18 cellular contexts compared by ENCODE assay signal in the genomic region with DNA sequence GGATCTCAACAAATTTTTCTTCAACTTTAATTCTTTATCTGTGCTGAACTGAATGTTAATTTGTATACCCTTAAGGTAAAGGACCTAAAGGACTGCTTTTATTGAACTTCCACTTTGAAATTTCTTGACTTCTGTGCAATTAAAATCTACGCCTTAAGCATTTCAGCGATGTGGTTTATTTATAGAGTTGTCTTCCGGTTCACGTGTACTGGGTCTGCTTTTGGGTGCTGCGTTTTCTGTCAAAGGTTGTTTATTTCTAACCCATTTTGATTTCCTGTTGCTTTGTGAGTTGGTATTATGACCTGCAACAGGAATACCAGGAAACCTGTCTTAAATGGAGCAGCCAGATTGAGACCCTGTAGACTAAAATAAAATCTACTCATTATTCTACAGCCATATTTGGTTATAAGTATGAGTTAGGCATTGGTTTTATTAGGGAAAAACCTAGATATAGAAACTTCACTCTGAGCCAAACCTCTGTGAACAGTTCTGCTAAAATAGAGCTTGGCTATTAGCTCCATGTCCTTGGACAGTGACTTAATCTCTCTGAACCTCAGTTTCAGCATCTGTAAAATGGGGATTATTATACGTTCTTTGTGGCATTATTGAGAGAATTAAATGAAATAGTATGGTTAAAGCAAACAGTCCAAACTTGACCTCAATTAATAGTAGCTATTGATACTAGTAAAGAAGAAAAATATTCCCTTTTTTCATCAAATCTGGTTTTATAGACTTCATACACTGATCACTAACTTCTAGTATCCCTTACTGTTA. TPM values are rescaled to one million over a fixed set of nuclear protein-coding genes. Genes with fewer than 3 reads are reported as not detected.
A peak's percentile ranks its signal among the peaks of the same experiment; 100 is the strongest.
DNase-seq lines count a peak whose midpoint lies in the region; ATAC-seq and TF ChIP-seq lines count a peak whose summit lies in the region.
"Had no signal": no experiment of that assay in that cellular context is flagged by ENCODE, and none has a peak within 500 bp of the region (broad histone marks: within the 10 kb centered on the region; RNA-seq: fewer than 3 reads in every experiment).

No MANE protein-coding gene starts in this region.

- H3K36me3 ChIP-seq in heart right ventricle = peaks cover 0 to 27% (median 6%) of the 10 kb centered on the region in 9 donors
- peaks cover 12% of the 10 kb centered on the region for H3K36me3 ChIP-seq in right atrium auricular region
- no peaks in the 10 kb centered on the region for H3K36me3 ChIP-seq in CD4-positive, alpha-beta memory T cell (ENCODE audit: insufficient read depth, low read length)

- ATAC-seq in heart right ventricle (no peak), memory B cell (ENCODE audit: low read depth) (no peak)
- ATAC-seq: Right ventricle myocardium inferior had no signal

- H3K9me3 ChIP-seq in heart right ventricle (no peaks in the 10 kb centered on the region), right atrium auricular region (no peaks in the 10 kb centered on the region)
- no peaks in the 10 kb centered on the region for H3K9me3 ChIP-seq in CD4-positive, alpha-beta memory T cell (ENCODE audit: control insufficient read depth in 1 of 2, low read length in 2 of 2)
- H3K9me3 ChIP-seq: SJSA1 had no signal

- H3K27ac Mint-ChIP-seq in CD4-positive, alpha-beta memory T cell = peak overlapping the region in 5 of 7 donors; percentile 11 to 72 (median 37)
- H3K27ac Mint-ChIP-seq in memory B cell = peak overlapping the region; percentile 62
- H3K27ac Mint-ChIP-seq in activated T-helper 2 cell treated with anti-CD3 and anti-CD28 coated beads, Interferon-gamma antibody, Interleukin-2, Interleukin-4, amounts not matched to agents 10 μg/mL and 5 μg/mL and 100 μg/mL, durations not matched to agents 14 hours and 24 hours and 36 hours = no peak overlapping the region

- H3K27me3 Mint-ChIP-seq in CD4-positive, alpha-beta memory T cell = no peaks in the 10 kb centered on the region
- no peaks in the 10 kb centered on the region for H3K27me3 Mint-ChIP-seq in memory B cell
- no peaks in the 10 kb centered on the region for H3K27me3 Mint-ChIP-seq in activated T-helper 2 cell treated with anti-CD3 and anti-CD28 coated beads, Interferon-gamma antibody, Interleukin-2, Interleukin-4, amounts not matched to agents 10 μg/mL and 5 μg/mL and 100 μg/mL, durations not matched to agents 14 hours and 24 hours and 36 hours (ENCODE audit: low read depth)

- H3K4me3 ChIP-seq in heart right ventricle (no peak overlapping the region), right atrium auricular region (no peak overlapping the region)
- H3K4me3 ChIP-seq in CD4-positive, alpha-beta memory T cell (ENCODE audit: low read length in 2 of 2) = no peak overlapping the region
- H3K4me3 ChIP-seq: SJSA1 had no signal

- no peaks in the 10 kb centered on the region for H3K9me3 Mint-ChIP-seq in CD4-positive, alpha-beta memory T cell
- H3K9me3 Mint-ChIP-seq in memory B cell = no peaks in the 10 kb centered on the region
- no peaks in the 10 kb centered on the region for H3K9me3 Mint-ChIP-seq in activated T-helper 2 cell treated with anti-CD3 and anti-CD28 coated beads, Interferon-gamma antibody, Interleukin-2, Interleukin-4, amounts not matched to agents 10 μg/mL and 5 μg/mL and 100 μg/mL, durations not matched to agents 14 hours and 24 hours and 36 hours

- WGBS in heart right ventricle, 2 donors = 62 to 65% methylated on average over 6 of the region's 6 CpGs

- DNase-seq in heart right ventricle (no peak), right atrium auricular region (ENCODE audit: low spot score) (no peak), NAMALWA (ENCODE audit: low spot score) (peak; percentile 64), memory B cell (ENCODE audit: low spot score in 2 of 2) (no peak), H4 (ENCODE audit: low spot score) (no peak)
- DNase-seq in CD4-positive, alpha-beta memory T cell = no peak
- DNase-seq in activated T-helper 2 cell treated with anti-CD3 and anti-CD28 coated beads, Interferon-gamma antibody, Interleukin-2, Interleukin-4, amounts not matched to agents 10 μg/mL and 5 μg/mL and 100 μg/mL, durations not matched to agents 14 hours and 24 hours and 36 hours (ENCODE audit: low spot score) = no peak
- DNase-seq in stimulated activated CD4-positive, alpha-beta T cell treated with anti-CD3 and anti-CD28 coated beads, Interleukin-12 subunit alpha, Interleukin-12 subunit beta, amount 100 ng/mL, for 4 hours = no peak
- DNase-seq: GDM1; MM.1S; NCI-H1092; NCI-H1436; NCI-H187 treated with DMSO at 0.1 percent for 48 hours; NK-92 treated with Interleukin-12 subunit alpha and Interleukin-12 subunit beta, amount 100 ng/mL, for 24 hours; OCI-M1 had no signal

- TF ChIP-seq CTCF in heart right ventricle (IDR thresholded peaks at IDR 0.05) = no peak
- TF ChIP-seq CTCF in right atrium auricular region (IDR thresholded peaks at IDR 0.05) = no peak

- POLR2A ChIA-PET in CD4-positive, alpha-beta memory T cell (lab: Charles Lee; ENCODE audit: partially characterized antibody) = interaction anchor here (0.5 kb wide), 1 partner anchor 1571 kb away, joined by 3 read pairs; no protein-coding TSS in a partner anchor

- intact Hi-C loops in heart right ventricle (cut with DNase I) = loop anchor here in 5 of 10 donors (10.0 kb wide), 5 partner anchors 77 to 143 kb away; a partner anchor contains a TSS
- intact Hi-C loops in CD4-positive, alpha-beta memory T cell (cut with micrococcal nuclease) = loop anchor here (10.0 kb wide), 1 partner anchor 557 kb away; a partner anchor contains a TSS
- intact Hi-C loops in activated T-helper 2 cell treated with anti-CD3 and anti-CD28 coated beads, Interferon-gamma antibody, Interleukin-2, Interleukin-4, amounts not matched to agents 10 μg/mL and 5 μg/mL and 100 μg/mL, durations not matched to agents 14 hours and 24 hours and 36 hours (cut with micrococcal nuclease) = no loop called here

- H3K4me1 Mint-ChIP-seq in CD4-positive, alpha-beta memory T cell = peaks cover 24 to 70% (median 38%) of the 10 kb centered on the region in 4 donors
- peaks cover 28% of the 10 kb centered on the region for H3K4me1 Mint-ChIP-seq in memory B cell
- peaks cover 16% of the 10 kb centered on the region for H3K4me1 Mint-ChIP-seq in activated T-helper 2 cell treated with anti-CD3 and anti-CD28 coated beads, Interferon-gamma antibody, Interleukin-2, Interleukin-4, amounts not matched to agents 10 μg/mL and 5 μg/mL and 100 μg/mL, durations not matched to agents 14 hours and 24 hours and 36 hours (ENCODE audit: low read depth)

- H3K36me3 Mint-ChIP-seq in CD4-positive, alpha-beta memory T cell = peaks cover 13 to 37% of the 10 kb centered on the region in 2 donors
- peaks cover 11% of the 10 kb centered on the region for H3K36me3 Mint-ChIP-seq in memory B cell
- H3K36me3 Mint-ChIP-seq in activated T-helper 2 cell treated with anti-CD3 and anti-CD28 coated beads, Interferon-gamma antibody, Interleukin-2, Interleukin-4, amounts not matched to agents 10 μg/mL and 5 μg/mL and 100 μg/mL, durations not matched to agents 14 hours and 24 hours and 36 hours (ENCODE audit: low read depth) = peaks cover 31% of the 10 kb centered on the region

- peak overlapping the region in 3 of 8 donors; percentile 14 to 53 (median 34) for H3K4me3 Mint-ChIP-seq in CD4-positive, alpha-beta memory T cell
- peak overlapping the region; percentile 25 for H3K4me3 Mint-ChIP-seq in memory B cell
- no peak overlapping the region for H3K4me3 Mint-ChIP-seq in activated T-helper 2 cell treated with anti-CD3 and anti-CD28 coated beads, Interferon-gamma antibody, Interleukin-2, Interleukin-4, amounts not matched to agents 10 μg/mL and 5 μg/mL and 100 μg/mL, durations not matched to agents 14 hours and 24 hours and 36 hours (ENCODE audit: low read depth)

- CTCF ChIA-PET in CD4-positive, alpha-beta memory T cell (lab: Charles Lee; ENCODE audit: partially characterized antibody) = interaction anchor here (0.8 to 1.1 kb wide), 2 partner anchors 8 to 11 kb away, joined by 3 read pairs; no protein-coding TSS in a partner anchor

- H3K27ac ChIP-seq in heart right ventricle (peak overlapping the region in 6 of 10 donors; percentile 18 to 42 (median 27)), right atrium auricular region (no peak overlapping the region)
- no peak overlapping the region for H3K27ac ChIP-seq in CD4-positive, alpha-beta memory T cell (ENCODE audit: low read depth, low read length)
- H3K27ac ChIP-seq: SJSA1 had no signal

- H3K4me1 ChIP-seq in heart right ventricle = peaks cover 0 to 41% (median 28%) of the 10 kb centered on the region in 9 donors
- H3K4me1 ChIP-seq in right atrium auricular region = peaks cover 0 to 17% of the 10 kb centered on the region in 2 donors
- H3K4me1 ChIP-seq in CD4-positive, alpha-beta memory T cell (ENCODE audit: insufficient read depth, low read length) = peaks cover 28% of the 10 kb centered on the region

- H3K27me3 ChIP-seq in heart right ventricle (no peaks in the 10 kb centered on the region), right atrium auricular region (no peaks in the 10 kb centered on the region)
- H3K27me3 ChIP-seq in CD4-positive, alpha-beta memory T cell (ENCODE audit: insufficient read depth, low read length) = no peaks in the 10 kb centered on the region
- H3K27me3 ChIP-seq: SJSA1 had no signal

RNA-seq across cellular contexts. Expression of a gene that starts 3.5 kb away (rescaled TPM):
- total RNA-seq in heart right ventricle = 10 to 100 TPM; 30.3 to 45.9 (median 39.1) TPM
- 10 to 100 TPM; 35.0 to 37.7 TPM for polyA plus RNA-seq in heart right ventricle
- 10 to 100 TPM; 20.7 to 21.4 TPM for total RNA-seq in right atrium auricular region
- 10 to 100 TPM; 26.8 to 27.3 TPM for total RNA-seq in CD4-positive, alpha-beta memory T cell
- polyA plus RNA-seq in CD4-positive, alpha-beta memory T cell = 10 to 100 TPM; 15.6 to 18.1 TPM
- 57.0 and 58.8 TPM in 2 replicates for total RNA-seq in activated T-helper 2 cell treated with anti-CD3 and anti-CD28 coated beads, Interferon-gamma antibody, Interleukin-2, Interleukin-4, amounts not matched to agents 10 μg/mL and 5 μg/mL and 100 μg/mL, durations not matched to agents 14 hours and 24 hours and 36 hours
- total RNA-seq in H4 (2014; rRNA removed; shearing (Covaris generic)) = 74.0 and 77.7 TPM in 2 replicates

RNA-seq across cellular contexts. Expression of a gene that starts 3.6 kb away (rescaled TPM):
- total RNA-seq in heart right ventricle (10 to 100 TPM; 36.2 to 47.6 (median 43.4) TPM), right atrium auricular region (10 to 100 TPM; 19.2 to 23.2 TPM)
- polyA plus RNA-seq in heart right ventricle = 10 to 100 TPM in 1 of 2 donors, 1 to 10 TPM in 1; 6.0 to 13.6 TPM
- total RNA-seq in CD4-positive, alpha-beta memory T cell = 10 to 100 TPM; 21.3 to 21.4 TPM
- polyA plus RNA-seq in CD4-positive, alpha-beta memory T cell = 10 to 100 TPM; 15.4 to 23.8 TPM
- 19.4 and 21.9 TPM in 2 replicates for total RNA-seq in activated T-helper 2 cell treated with anti-CD3 and anti-CD28 coated beads, Interferon-gamma antibody, Interleukin-2, Interleukin-4, amounts not matched to agents 10 μg/mL and 5 μg/mL and 100 μg/mL, durations not matched to agents 14 hours and 24 hours and 36 hours
- total RNA-seq in H4 (2014; rRNA removed; shearing (Covaris generic)) = 9.1 and 15.7 TPM in 2 replicates

RNA-seq across cellular contexts. Expression of a gene that starts 39.5 kb away (rescaled TPM):
- total RNA-seq in heart right ventricle (1 to 10 TPM; 1.9 to 9.4 (median 4.8) TPM), right atrium auricular region (1 to 10 TPM; 2.8 to 3.2 TPM)
- 1 to 10 TPM; 7.3 to 7.5 TPM for polyA plus RNA-seq in heart right ventricle
- not detected for total RNA-seq in CD4-positive, alpha-beta memory T cell
- polyA plus RNA-seq in CD4-positive, alpha-beta memory T cell = not detected
- not detected in 2 replicates for total RNA-seq in activated T-helper 2 cell treated with anti-CD3 and anti-CD28 coated beads, Interferon-gamma antibody, Interleukin-2, Interleukin-4, amounts not matched to agents 10 μg/mL and 5 μg/mL and 100 μg/mL, durations not matched to agents 14 hours and 24 hours and 36 hours
- 0.90 and 1.4 TPM in 2 replicates for total RNA-seq in H4 (2014; rRNA removed; shearing (Covaris generic))
- total RNA-seq: LHCN-M2 had no signal

Comparison
In these comparisons a context has a peak if more than half of its experiments do, and no peak if none do; other contexts are left out.
1. H3K27ac ChIP-seq: peak in heart right ventricle (6 of 10); none in right atrium auricular region (0 of 2) and CD4-positive, alpha-beta memory T cell (single experiment).